In genomic region chr5:71836084-71836483, GRCh38 we compare ENCODE assay signal across 12 cellular contexts.
DNase-seq lines count a peak whose midpoint lies in the region; ATAC-seq and TF ChIP-seq lines count a peak whose summit lies in the region.
"Had no signal": no experiment of that assay in that cellular context is flagged by ENCODE, and none has a peak within 500 bp of the region (broad histone marks: within the 10 kb centered on the region; RNA-seq: fewer than 3 reads in every experiment).

No MANE protein-coding gene starts in this region.

- ATAC-seq in GM18861 (IDR thresholded peaks at IDR 0.05; ENCODE audit: unreplicated experiment): no peak
- ATAC-seq: GM12878 had no signal

- H2AK5ac ChIP-seq in mesenchymal stem cell (ENCODE audit: low read length, severe bottlenecking): no peak overlapping the region

- no peak overlapping the region for H3K14ac ChIP-seq in mesenchymal stem cell (ENCODE audit: low read length in 2 of 2)

- H3K4ac ChIP-seq in mesenchymal stem cell (ENCODE audit: low read depth in 1 of 2, low read length in 2 of 2): no peak overlapping the region

- H3K4me1 ChIP-seq in mesenchymal stem cell (ENCODE audit: control insufficient read depth, insufficient read depth, low read depth, low read length): no peaks in the 10 kb centered on the region
- H3K4me1 ChIP-seq: Caco-2 had no signal

- DNase-seq in EL (peak; percentile 30), NCI-H146 treated with DMSO at 0.1 percent for 48 hours (lab: John Stamatoyannopoulos, UW; ENCODE audit: unreplicated experiment) (peak; percentile 33), cerebellar cortex (ENCODE audit: low spot score) (peak; percentile 20), mesenchymal stem cell (peak; percentile 23), hippocampal formation (lab: John Stamatoyannopoulos, UW) (no peak), erythroblast (lab: John Stamatoyannopoulos, UW) (no peak), HUDEP-2 (lab: John Stamatoyannopoulos, UW; ENCODE audit: unreplicated experiment in 76 of 76) (no peak)
- DNase-seq: Caco-2, NCI-H2029 treated with DMSO at 0.1 percent for 48 hours had no signal

- no peaks in the 10 kb centered on the region for H3K79me1 ChIP-seq in mesenchymal stem cell (replicated peaks; ENCODE audit: low read length, poor library complexity, severe bottlenecking)

- no peak overlapping the region for H3K23ac ChIP-seq in mesenchymal stem cell (ENCODE audit: low read length in 2 of 2)

- no peak overlapping the region for H3K18ac ChIP-seq in mesenchymal stem cell (ENCODE audit: low read depth in 1 of 2, low read length in 2 of 2)

- TF ChIP-seq POLR2A in erythroblast (IDR thresholded peaks at IDR 0.05; ENCODE audit: low read length): no peak

- peaks cover 0 to 18% of the 10 kb centered on the region in 2 experiments for H3K27me3 ChIP-seq in mesenchymal stem cell (ENCODE audit: control insufficient read depth in 1 of 2, insufficient read depth in 1 of 2, low read length in 2 of 2)

- H4K91ac ChIP-seq in mesenchymal stem cell (ENCODE audit: low read length): no peak overlapping the region

- no peak overlapping the region for H2BK5ac ChIP-seq in mesenchymal stem cell (ENCODE audit: low read depth, low read length, poor library complexity, severe bottlenecking)

- H3K9me3 ChIP-seq in mesenchymal stem cell (ENCODE audit: control insufficient read depth, low read length): peaks cover 5% of the 10 kb centered on the region
- H3K9me3 ChIP-seq: Caco-2 had no signal

- H2BK120ac ChIP-seq in mesenchymal stem cell (ENCODE audit: low read depth, low read length): no peak overlapping the region

- H2AFZ ChIP-seq in mesenchymal stem cell (ENCODE audit: low read depth, low read length): no peak overlapping the region

- no peak overlapping the region for H3K4me3 ChIP-seq in mesenchymal stem cell (ENCODE audit: insufficient read depth in 1 of 2, low read depth in 1 of 2, low read length in 2 of 2)
- H3K4me3 ChIP-seq: GM12878, thoracic aorta had no signal

- no peak overlapping the region for H4K8ac ChIP-seq in mesenchymal stem cell (ENCODE audit: low read length)

- H2BK12ac ChIP-seq in mesenchymal stem cell (ENCODE audit: low read length in 2 of 2): no peak overlapping the region

- no peak overlapping the region for H3K4me2 ChIP-seq in mesenchymal stem cell (ENCODE audit: low read length, poor library complexity, severe bottlenecking)

- no peak overlapping the region for H2BK15ac ChIP-seq in mesenchymal stem cell (ENCODE audit: low read depth, poor library complexity, severe bottlenecking)

- H3K27ac ChIP-seq in mesenchymal stem cell (ENCODE audit: low read length, poor library complexity, severe bottlenecking): no peak overlapping the region

- no peak overlapping the region for H3K9ac ChIP-seq in mesenchymal stem cell (ENCODE audit: low read length)

- H3K36me3 ChIP-seq in mesenchymal stem cell (ENCODE audit: control insufficient read depth in 1 of 2, insufficient read depth in 2 of 2, low read depth in 1 of 2, low read length in 2 of 2): no peaks in the 10 kb centered on the region
- H3K36me3 ChIP-seq: thoracic aorta had no signal

Comparison
In these comparisons a context has a peak if more than half of its experiments do, and no peak if none do; other contexts are left out.
1. DNase-seq: peak in EL (single experiment), NCI-H146 treated with DMSO at 0.1 percent for 48 hours (single experiment), cerebellar cortex (single experiment) and mesenchymal stem cell (single experiment); none in hippocampal formation (0 of 2), erythroblast (0 of 2) and HUDEP-2 (0 of 76).